Comparison of ENCODE assay signal across 10 cellular contexts in the genomic region with DNA sequence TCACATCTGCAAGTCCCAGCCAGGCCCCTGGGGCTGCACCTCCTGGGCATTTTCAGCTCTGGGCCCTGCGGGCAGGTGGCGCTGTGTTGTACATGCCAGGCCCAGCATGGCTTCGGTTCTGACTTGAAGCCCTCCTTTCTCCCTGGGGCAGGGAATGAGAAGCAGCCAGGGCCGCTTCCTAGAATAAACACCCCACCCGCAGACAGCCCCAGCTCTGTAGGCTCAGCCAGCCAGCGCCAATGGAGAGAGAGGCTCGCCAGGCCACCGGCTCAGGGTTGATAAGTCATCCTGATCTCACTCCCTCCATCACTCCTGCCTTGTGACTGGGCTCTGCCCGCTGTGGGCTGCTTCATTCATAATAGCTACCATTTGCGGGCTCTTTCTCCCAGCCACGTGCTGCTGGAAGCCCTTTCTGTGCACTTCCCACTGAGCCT. TPM values are rescaled to one million over a fixed set of nuclear protein-coding genes. Genes with fewer than 3 reads are reported as not detected.
DNase-seq lines count a peak whose midpoint lies in the region; ATAC-seq, FAIRE-seq and TF ChIP-seq lines count a peak whose summit lies in the region.
"Had no signal": no experiment of that assay in that cellular context is flagged by ENCODE, and none has a peak within 500 bp of the region (broad histone marks: within the 10 kb centered on the region; RNA-seq: fewer than 3 reads in every experiment).

No MANE protein-coding gene starts in this region.

- no peak for FAIRE-seq in RCC 7860 (lab: Jason Lieb, UNC)
- FAIRE-seq: GM18507 had no signal

- H3K36me3 Mint-ChIP-seq in activated naive CD4-positive, alpha-beta T cell treated with anti-CD3 and anti-CD28 coated beads, Interleukin-2, amount 10 ng/mL, durations not matched to agents 7 days and 5 days, result peaks cover 14% of the 10 kb centered on the region

- H3K27me3 Mint-ChIP-seq in activated naive CD4-positive, alpha-beta T cell treated with anti-CD3 and anti-CD28 coated beads, Interleukin-2, amount 10 ng/mL, durations not matched to agents 7 days and 5 days, result peaks cover 52% of the 10 kb centered on the region

- H3K36me3 ChIP-seq in heart left ventricle, result no peaks in the 10 kb centered on the region

- no peak for TF ChIP-seq POLR2A in heart left ventricle (IDR thresholded peaks at IDR 0.05)

- WGBS in heart left ventricle, 4 donors, result 33 to 48% (median 35%) methylated on average over 4 to 11 of the region's 11 CpGs

- no peaks in the 10 kb centered on the region for H3K9me3 Mint-ChIP-seq in activated naive CD4-positive, alpha-beta T cell treated with anti-CD3 and anti-CD28 coated beads, Interleukin-2, amount 10 ng/mL, durations not matched to agents 7 days and 5 days

- H3K4me3 Mint-ChIP-seq in activated naive CD4-positive, alpha-beta T cell treated with anti-CD3 and anti-CD28 coated beads, Interleukin-2, amount 10 ng/mL, durations not matched to agents 7 days and 5 days, result no peak overlapping the region

- peak overlapping the region in 9 of 12 donors; percentile 19 to 70 (median 62) for H3K27ac ChIP-seq in heart left ventricle
- H3K27ac ChIP-seq: epithelial cell of prostate had no signal

- peaks cover 0 to 16% (median 0%) of the 10 kb centered on the region in 9 donors for H3K27me3 ChIP-seq in heart left ventricle

- ATAC-seq in heart left ventricle (peak; percentile 13 to 60 (median 22)), HG02981 (IDR thresholded peaks at IDR 0.05; ENCODE audit: unreplicated experiment) (no peak), HG03045 (IDR thresholded peaks at IDR 0.05; ENCODE audit: unreplicated experiment) (no peak)

- DNase-seq in A172 (ENCODE audit: low spot score), result peak; percentile 91
- peak; percentile 75 for DNase-seq in GM20000 (ENCODE audit: low spot score)
- peak; percentile 61 for DNase-seq in RCC 7860 (ENCODE audit: low spot score)
- DNase-seq in activated naive CD4-positive, alpha-beta T cell treated with anti-CD3 and anti-CD28 coated beads, Interleukin-2, amount 10 ng/mL, durations not matched to agents 7 days and 5 days, result peak; percentile 73
- peak in 4 of 5 donors; percentile 64 to 79 (median 73) for DNase-seq in heart left ventricle
- DNase-seq in retinal pigment epithelial cell (ENCODE audit: low read depth), result peak; percentile 72

- peaks cover 38% of the 10 kb centered on the region for H3K4me1 Mint-ChIP-seq in activated naive CD4-positive, alpha-beta T cell treated with anti-CD3 and anti-CD28 coated beads, Interleukin-2, amount 10 ng/mL, durations not matched to agents 7 days and 5 days

- H3K4me3 ChIP-seq in heart left ventricle (no peak overlapping the region), retinal pigment epithelial cell (ENCODE audit: low read length) (no peak overlapping the region)

- H3K4me1 ChIP-seq in heart left ventricle, result peaks cover 0 to 35% (median 26%) of the 10 kb centered on the region in 12 donors

- H3K27ac Mint-ChIP-seq in activated naive CD4-positive, alpha-beta T cell treated with anti-CD3 and anti-CD28 coated beads, Interleukin-2, amount 10 ng/mL, durations not matched to agents 7 days and 5 days, result no peak overlapping the region

- intact Hi-C loops in heart left ventricle (cut with DNase I), result no loop called here

- H3K9me3 ChIP-seq in heart left ventricle, result no peaks in the 10 kb centered on the region

- TF ChIP-seq CTCF in GM20000 (IDR thresholded peaks at IDR 0.05; ENCODE audit: extremely low read depth, missing control alignments), result peak; percentile 75
- peak; percentile 37 to 70 (median 55) for TF ChIP-seq CTCF in heart left ventricle (IDR thresholded peaks at IDR 0.05)
- peak; percentile 87 for TF ChIP-seq CTCF in retinal pigment epithelial cell (conservative IDR thresholded peaks at IDR 0.05; ENCODE audit: low read depth, low read length)

- CTCF ChIA-PET in activated naive CD4-positive, alpha-beta T cell treated with anti-CD3 and anti-CD28 coated beads, Interleukin-2, amount 10 ng/mL, durations not matched to agents 7 days and 5 days (lab: Charles Lee), result interaction anchor here (0.6 to 5.7 kb wide), 8 partner anchors 9 to 54 kb away, joined by 3 to 49 read pairs (median 4); no protein-coding TSS in a partner anchor

RNA-seq across cellular contexts. Expression of gene GLIS2, which starts 6.0 kb away (rescaled TPM):
- total RNA-seq in A172 (2014; rRNA removed; shearing (Covaris generic)), result 3.2 and 5.7 TPM in 2 replicates
- total RNA-seq in heart left ventricle, result 10 to 100 TPM in 7 of 9 donors, 1 to 10 TPM in 2; 7.6 to 23.4 (median 12.7) TPM
- polyA plus RNA-seq in heart left ventricle, result 10 to 100 TPM in 1 of 2 donors, 1 to 10 TPM in 1; 7.7 to 14.2 TPM

RNA-seq across cellular contexts. Expression of gene TFAP4, which starts 37.0 kb away (rescaled TPM):
- total RNA-seq in A172 (2014; rRNA removed; shearing (Covaris generic)), result 8.0 and 12.1 TPM in 2 replicates
- 1 to 10 TPM; 1.7 to 5.5 (median 3.3) TPM for total RNA-seq in heart left ventricle
- 1 to 10 TPM; 2.5 to 3.1 TPM for polyA plus RNA-seq in heart left ventricle

RNA-seq across cellular contexts. Expression of gene PAM16, which starts 41.3 kb away (rescaled TPM):
- 46.8 and 116 TPM in 2 replicates for total RNA-seq in A172 (2014; rRNA removed; shearing (Covaris generic))
- total RNA-seq in heart left ventricle, result 10 to 100 TPM; 32.7 to 96.9 (median 60.9) TPM
- polyA plus RNA-seq in heart left ventricle, result 100 to 1,000 TPM; 109 to 210 TPM

Comparison
In these comparisons a context has a peak if more than half of its experiments do, and no peak if none do; other contexts are left out.
1. ATAC-seq: peak in heart left ventricle (4 of 4); none in HG02981 (single experiment) and HG03045 (single experiment).
2. Peak in every context shown above with its lines, with median percentiles within 50 percentile points of each other: DNase-seq and CTCF ChIP-seq.